Comparison of ENCODE assay signal across 8 cellular contexts in the genomic region with DNA sequence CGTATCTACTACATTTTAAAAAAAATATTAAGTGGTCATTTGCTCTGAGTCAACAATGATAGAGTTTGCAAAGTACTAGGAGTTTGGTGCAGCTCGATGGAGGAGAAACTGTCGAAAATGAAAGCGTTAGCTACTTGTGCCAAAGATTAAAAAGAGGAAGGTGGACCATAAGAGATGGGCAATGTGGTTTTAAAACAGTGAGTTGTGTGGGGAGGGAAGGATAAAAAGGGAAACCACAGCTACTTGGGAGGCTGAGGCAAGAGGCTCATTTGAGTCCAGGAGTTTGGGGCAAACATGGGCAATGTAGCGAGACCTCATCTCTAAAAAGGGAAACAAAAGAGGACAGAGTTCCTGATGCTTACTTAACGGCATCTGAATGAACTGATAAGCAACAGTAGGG. TPM values are rescaled to one million over a fixed set of nuclear protein-coding genes. Genes with fewer than 3 reads are reported as not detected.
DNase-seq lines count a peak whose midpoint lies in the region; ATAC-seq, FAIRE-seq and TF ChIP-seq lines count a peak whose summit lies in the region.

No MANE protein-coding gene starts in this region.

- peaks cover 4% of the 10 kb centered on the region for H3K4me1 Mint-ChIP-seq in activated T-helper 17 cell treated with anti-CD3 and anti-CD28 coated beads, Interleukin-2, amount 50 U/mL, for 72 hours

- H3K9me3 ChIP-seq in esophagus squamous epithelium, result no peaks in the 10 kb centered on the region

- no peaks in the 10 kb centered on the region for H3K4me1 ChIP-seq in esophagus squamous epithelium

- TF ChIP-seq POLR2A in GM12892 (IDR thresholded peaks at IDR 0.05; ENCODE audit: low read depth, low read length) (no peak), esophagus squamous epithelium (IDR thresholded peaks at IDR 0.05) (no peak), H54 (IDR thresholded peaks at IDR 0.05; ENCODE audit: low read depth, low read length) (no peak)

- no peaks in the 10 kb centered on the region for H3K9me3 Mint-ChIP-seq in activated T-helper 17 cell treated with anti-CD3 and anti-CD28 coated beads, Interleukin-2, amount 50 U/mL, for 72 hours

- H3K36me3 ChIP-seq in esophagus squamous epithelium, result no peaks in the 10 kb centered on the region

- H3K4me3 Mint-ChIP-seq in activated T-helper 17 cell treated with anti-CD3 and anti-CD28 coated beads, Interleukin-2, amount 50 U/mL, for 72 hours, result peak overlapping the region; percentile 12

- no peaks in the 10 kb centered on the region for H3K36me3 Mint-ChIP-seq in activated T-helper 17 cell treated with anti-CD3 and anti-CD28 coated beads, Interleukin-2, amount 50 U/mL, for 72 hours (ENCODE audit: low read depth)

- no peak overlapping the region for H3K27ac ChIP-seq in esophagus squamous epithelium

- ATAC-seq in GM21381 (IDR thresholded peaks at IDR 0.05; ENCODE audit: unreplicated experiment), result peak; percentile 90
- ATAC-seq in HG03378 (IDR thresholded peaks at IDR 0.05; ENCODE audit: unreplicated experiment), result peak; percentile 95
- no peak for ATAC-seq in activated T-helper 17 cell treated with anti-CD3 and anti-CD28 coated beads, Interleukin-2, amount 50 U/mL, for 72 hours (replicated peaks)

- WGBS in esophagus squamous epithelium, 2 donors, result 71 to 74% methylated on average over 6 of the region's 6 CpGs

- TF ChIP-seq CTCF in esophagus squamous epithelium (IDR thresholded peaks at IDR 0.05), result no peak

- intact Hi-C loops in esophagus squamous epithelium (cut with DNase I), result no loop called here

- FAIRE-seq in GM12892 (lab: Jason Lieb, UNC), result peak; percentile 64
- no peak for FAIRE-seq in H54 (lab: Jason Lieb, UNC)

- peaks cover 24% of the 10 kb centered on the region for H3K27me3 Mint-ChIP-seq in activated T-helper 17 cell treated with anti-CD3 and anti-CD28 coated beads, Interleukin-2, amount 50 U/mL, for 72 hours

- no peaks in the 10 kb centered on the region for H3K27me3 ChIP-seq in esophagus squamous epithelium

- no peak overlapping the region for H3K4me3 ChIP-seq in esophagus squamous epithelium

- DNase-seq in GM12892 (ENCODE audit: insufficient read length) (no peak), esophagus squamous epithelium (lab: John Stamatoyannopoulos, UW) (no peak), cerebellar nuclear complex (lab: John Stamatoyannopoulos, UW) (no peak), H54 (ENCODE audit: insufficient read length, low spot score) (no peak), NCI-H1694 treated with DMSO at 0.1 percent for 48 hours (lab: John Stamatoyannopoulos, UW) (no peak)

- no peak overlapping the region for H3K27ac Mint-ChIP-seq in activated T-helper 17 cell treated with anti-CD3 and anti-CD28 coated beads, Interleukin-2, amount 50 U/mL, for 72 hours

RNA-seq across cellular contexts. Expression of a gene that starts 18.2 kb away (rescaled TPM):
- 119 TPM for polyA plus RNA-seq in GM12892 (2012; ENCODE audit: missing spikeins)
- total RNA-seq in activated T-helper 17 cell treated with anti-CD3 and anti-CD28 coated beads, Interleukin-2, amount 50 U/mL, for 72 hours, result 100 to 1,000 TPM in 1 of 2 donors, 10 to 100 TPM in 1; 62.4 to 131 TPM
- 10 to 100 TPM; 39.2 to 81.3 (median 70.0) TPM for total RNA-seq in esophagus squamous epithelium

RNA-seq across cellular contexts. Expression of a gene that starts 47.1 kb away (rescaled TPM):
- polyA plus RNA-seq in GM12892 (2012; ENCODE audit: missing spikeins), result 36.3 TPM
- total RNA-seq in activated T-helper 17 cell treated with anti-CD3 and anti-CD28 coated beads, Interleukin-2, amount 50 U/mL, for 72 hours, result 10 to 100 TPM; 19.2 to 26.1 TPM
- total RNA-seq in esophagus squamous epithelium, result 10 to 100 TPM; 25.8 to 68.2 (median 41.7) TPM
